In genomic region chr7:21898265-21898930, GRCh38 we compare ENCODE assay signal across 9 cellular contexts. TPM values are rescaled to one million over a fixed set of nuclear protein-coding genes. Genes with fewer than 3 reads are reported as not detected.
DNase-seq lines count a peak whose midpoint lies in the region; ATAC-seq and TF ChIP-seq lines count a peak whose summit lies in the region.
"Had no signal": no experiment of that assay in that cellular context is flagged by ENCODE, and none has a peak within 500 bp of the region (broad histone marks: within the 10 kb centered on the region; RNA-seq: fewer than 3 reads in every experiment).

No MANE protein-coding gene starts in this region.

- peaks cover 22 to 28% of the 10 kb centered on the region in 2 donors for H3K4me1 Mint-ChIP-seq in immature natural killer cell

- H3K9me3 ChIP-seq in breast epithelium: no peaks in the 10 kb centered on the region

- no peaks in the 10 kb centered on the region for H3K27me3 ChIP-seq in breast epithelium

- no peaks in the 10 kb centered on the region for H3K4me1 ChIP-seq in breast epithelium

- peaks cover 0 to 5% (median 2%) of the 10 kb centered on the region in 3 donors for H3K27me3 Mint-ChIP-seq in immature natural killer cell (ENCODE audit: low read depth in 3 of 3)

- ATAC-seq in GM18499 (IDR thresholded peaks at IDR 0.05; ENCODE audit: insufficient read depth, unreplicated experiment) (peak; percentile 96), GM21576 (IDR thresholded peaks at IDR 0.05; ENCODE audit: unreplicated experiment) (peak; percentile 95)

- H3K4me3 ChIP-seq in breast epithelium: no peak overlapping the region

- DNase-seq in KBM-7: peak; percentile 51
- DNase-seq in immature natural killer cell: peak; percentile 45 to 54 (median 49)
- no peak for DNase-seq in epidermal melanocyte (ENCODE audit: insufficient read length, low spot score)
- DNase-seq in erythroblast (lab: John Stamatoyannopoulos, UW): no peak
- DNase-seq in breast epithelium (ENCODE audit: low spot score in 2 of 2): no peak
- no peak for DNase-seq in dermis blood vessel endothelial cell

- intact Hi-C loops in breast epithelium (cut with DNase I; ENCODE audit: low total_unique reads): loop anchor here (5.0 kb wide), 1 partner anchor 916 kb away; no protein-coding TSS in a partner anchor

- no peak overlapping the region for H3K27ac ChIP-seq in breast epithelium
- H3K27ac ChIP-seq: parathyroid adenoma had no signal

- TF ChIP-seq CTCF in breast epithelium (IDR thresholded peaks at IDR 0.05): no peak

- no peak for TF ChIP-seq POLR2A in erythroblast (IDR thresholded peaks at IDR 0.05; ENCODE audit: low read length)
- TF ChIP-seq POLR2A in breast epithelium (IDR thresholded peaks at IDR 0.05): no peak

- no peaks in the 10 kb centered on the region for H3K36me3 ChIP-seq in breast epithelium

- peaks cover 4 to 7% (median 6%) of the 10 kb centered on the region in 3 donors for H3K36me3 Mint-ChIP-seq in immature natural killer cell

- in situ Hi-C loops in KBM-7 (cut with MboI; ENCODE audit: low pct_unique_long_range_greater_than_20kb, low sequenced_read_pairs): no loop called here

- peak overlapping the region; percentile 87 to 93 (median 87) for H3K4me3 Mint-ChIP-seq in immature natural killer cell

- H3K27ac Mint-ChIP-seq in immature natural killer cell: peak overlapping the region; percentile 90 to 98 (median 96)

- H3K9me3 Mint-ChIP-seq in immature natural killer cell: peaks cover 0 to 5% (median 0%) of the 10 kb centered on the region in 6 donors

RNA-seq across cellular contexts. Expression of gene CDCA7L, which starts 47.3 kb away (rescaled TPM):
- 1 to 10 TPM; 4.3 to 6.3 (median 4.6) TPM for polyA plus RNA-seq in immature natural killer cell
- 10 to 100 TPM; 11.2 to 42.1 (median 20.3) TPM for total RNA-seq in breast epithelium
- 47.6 and 85.4 TPM in 2 replicates for total RNA-seq in dermis blood vessel endothelial cell

Comparison
In these comparisons a context has a peak if more than half of its experiments do, and no peak if none do; other contexts are left out.
1. DNase-seq: peak in KBM-7 (single experiment) and immature natural killer cell (3 of 3); none in epidermal melanocyte (single experiment), erythroblast (0 of 2), breast epithelium (0 of 2) and dermis blood vessel endothelial cell (single experiment).